ENCODE assay signal across 19 cellular contexts in genomic region chr10:75470901-75471300, GRCh38. TPM values are rescaled to one million over a fixed set of nuclear protein-coding genes. Genes with fewer than 3 reads are reported as not detected.
A peak's percentile ranks its signal among the peaks of the same experiment; 100 is the strongest.
DNase-seq lines count a peak whose midpoint lies in the region; ATAC-seq and TF ChIP-seq lines count a peak whose summit lies in the region.
"Had no signal": no experiment of that assay in that cellular context is flagged by ENCODE, and none has a peak within 500 bp of the region (broad histone marks: within the 10 kb centered on the region; RNA-seq: fewer than 3 reads in every experiment).

No MANE protein-coding gene starts in this region.

- no peak overlapping the region for H3K4me3 Mint-ChIP-seq in activated T-cell treated with anti-CD3 and anti-CD28 coated beads, Interleukin-2, amount 50 U/mL, for 4 hours
- H3K4me3 Mint-ChIP-seq in activated T-cell treated with anti-CD3 and anti-CD28 coated beads, Interleukin-2, amount 50 U/mL, for 72 hours = no peak overlapping the region
- H3K4me3 Mint-ChIP-seq: activated naive CD8-positive, alpha-beta T cell treated with anti-CD3 and anti-CD28 coated beads, Interleukin-2, amount 50 U/mL, for 24 hours; GM23338; naive thymus-derived CD4-positive, alpha-beta T cell had no signal

- H3K36me3 ChIP-seq in BJ (ENCODE audit: control insufficient read depth, insufficient read depth, low read length) (no peaks in the 10 kb centered on the region), GM23248 (ENCODE audit: low read depth) (no peaks in the 10 kb centered on the region)

- H3K9ac ChIP-seq in GM23248 = no peak overlapping the region

- DNase-seq in BJ (ENCODE audit: low read depth) (peak; percentile 56), GM23248 (peak; percentile 49), fibroblast of villous mesenchyme (ENCODE audit: low read depth) (peak; percentile 22), sciatic nerve (ENCODE audit: low spot score) (no peak), DMS 273 (lab: John Stamatoyannopoulos, UW; ENCODE audit: unreplicated experiment) (no peak)
- no peak for DNase-seq in activated T-cell treated with anti-CD3 and anti-CD28 coated beads, Interleukin-2, amount 50 U/mL, for 4 hours
- no peak for DNase-seq in activated T-cell treated with anti-CD3 and anti-CD28 coated beads, Interleukin-2, amount 50 U/mL, for 72 hours
- DNase-seq: activated CD4-positive, alpha-beta T cell treated with anti-CD3 and anti-CD28 coated beads for 4 hours; activated naive CD8-positive, alpha-beta T cell treated with anti-CD3 and anti-CD28 coated beads, Interleukin-2, amount 50 U/mL, for 24 hours; Calu3; naive thymus-derived CD4-positive, alpha-beta T cell; NCI-H446 treated with DMSO at 0.1 percent for 48 hours; trophoblast cell had no signal

- CTCF ChIA-PET in BJ (lab: Yijun Ruan, JAX) = interaction anchor here (0.6 kb wide), 1 partner anchor 1094 kb away, joined by 3 read pairs; no protein-coding TSS in a partner anchor

- intact Hi-C loops in sciatic nerve (cut with DNase I) = no loop called here

- H2AFZ ChIP-seq in GM23248 = no peak overlapping the region
- H2AFZ ChIP-seq: GM23338 had no signal

- ATAC-seq in sciatic nerve = peak; percentile 55
- no peak for ATAC-seq in activated T-cell treated with anti-CD3 and anti-CD28 coated beads, Interleukin-2, amount 50 U/mL, for 4 hours
- ATAC-seq in activated T-cell treated with anti-CD3 and anti-CD28 coated beads, Interleukin-2, amount 50 U/mL, for 72 hours (replicated peaks in 1 of 2) = no peak
- ATAC-seq: activated naive CD8-positive, alpha-beta T cell treated with anti-CD3 and anti-CD28 coated beads, Interleukin-2, amount 50 U/mL, for 24 hours; GM23338; naive thymus-derived CD4-positive, alpha-beta T cell; SK-N-SH treated with all-trans-retinoic acid at 6 μM for 48 hours had no signal

- no peak for TF ChIP-seq CTCF in BJ (IDR thresholded peaks at IDR 0.05; ENCODE audit: insufficient read depth, low read depth, low read length)
- TF ChIP-seq CTCF in fibroblast of villous mesenchyme (IDR thresholded peaks at IDR 0.05; ENCODE audit: insufficient read depth, low read depth, low read length) = no peak

- no peak overlapping the region for H3K4me2 ChIP-seq in GM23248 (ENCODE audit: unreplicated experiment)
- H3K4me2 ChIP-seq: GM23338 had no signal

- peaks cover 22% of the 10 kb centered on the region for H3F3A ChIP-seq in GM23248 (ENCODE audit: insufficient read depth)

- no peaks in the 10 kb centered on the region for H3K9me3 Mint-ChIP-seq in activated T-cell treated with anti-CD3 and anti-CD28 coated beads, Interleukin-2, amount 50 U/mL, for 4 hours
- H3K9me3 Mint-ChIP-seq in activated T-cell treated with anti-CD3 and anti-CD28 coated beads, Interleukin-2, amount 50 U/mL, for 72 hours = peaks cover 0 to 3% of the 10 kb centered on the region in 2 donors
- H3K9me3 Mint-ChIP-seq: GM23338 had no signal

- in situ Hi-C loops in GM23248 (cut with MboI) = no loop called here

- POLR2A ChIA-PET in BJ (lab: Charles Lee) = interaction anchor here (1.0 kb wide), 1 partner anchor 76 kb away, joined by 3 read pairs; no protein-coding TSS in a partner anchor

- no peaks in the 10 kb centered on the region for H4K20me1 ChIP-seq in GM23248 (ENCODE audit: insufficient read depth)

- no peak overlapping the region for H3K27ac ChIP-seq in GM23248
- H3K27ac ChIP-seq: C4-2B had no signal

- H3K27me3 Mint-ChIP-seq in activated T-cell treated with anti-CD3 and anti-CD28 coated beads, Interleukin-2, amount 50 U/mL, for 4 hours (ENCODE audit: low read depth) = peaks cover 11% of the 10 kb centered on the region
- H3K27me3 Mint-ChIP-seq in activated T-cell treated with anti-CD3 and anti-CD28 coated beads, Interleukin-2, amount 50 U/mL, for 72 hours (ENCODE audit: low read depth) = peaks cover 25% of the 10 kb centered on the region

- H3K4me3 ChIP-seq in BJ (ENCODE audit: low read depth, low read length) = no peak overlapping the region
- H3K4me3 ChIP-seq in GM23248 = no peak overlapping the region
- no peak overlapping the region for H3K4me3 ChIP-seq in fibroblast of villous mesenchyme (ENCODE audit: low read depth, low read length)
- H3K4me3 ChIP-seq: GM23338 had no signal

- 19 to 33% methylated on average over 4 of the region's 4 CpGs for WGBS in GM23248 (ENCODE audit: low coverage in 1 of 2, low lambda C conversion rate in 2 of 2, missing lambda C conversion rate in 2 of 2), 2 experiments

- H3K4me1 Mint-ChIP-seq in activated T-cell treated with anti-CD3 and anti-CD28 coated beads, Interleukin-2, amount 50 U/mL, for 4 hours (ENCODE audit: low read depth) = no peaks in the 10 kb centered on the region
- H3K4me1 Mint-ChIP-seq in activated T-cell treated with anti-CD3 and anti-CD28 coated beads, Interleukin-2, amount 50 U/mL, for 72 hours (ENCODE audit: low read depth) = no peaks in the 10 kb centered on the region
- H3K4me1 Mint-ChIP-seq: activated naive CD8-positive, alpha-beta T cell treated with anti-CD3 and anti-CD28 coated beads, Interleukin-2, amount 50 U/mL, for 24 hours had no signal

- no peaks in the 10 kb centered on the region for H3K36me3 Mint-ChIP-seq in activated T-cell treated with anti-CD3 and anti-CD28 coated beads, Interleukin-2, amount 50 U/mL, for 4 hours (ENCODE audit: insufficient read depth)
- no peaks in the 10 kb centered on the region for H3K36me3 Mint-ChIP-seq in activated T-cell treated with anti-CD3 and anti-CD28 coated beads, Interleukin-2, amount 50 U/mL, for 72 hours (ENCODE audit: insufficient read depth in 2 of 2)
- H3K36me3 Mint-ChIP-seq: naive thymus-derived CD4-positive, alpha-beta T cell had no signal

- no peak overlapping the region for H3K27ac Mint-ChIP-seq in activated T-cell treated with anti-CD3 and anti-CD28 coated beads, Interleukin-2, amount 50 U/mL, for 72 hours
- H3K27ac Mint-ChIP-seq: activated naive CD8-positive, alpha-beta T cell treated with anti-CD3 and anti-CD28 coated beads, Interleukin-2, amount 50 U/mL, for 24 hours; GM23338; naive thymus-derived CD4-positive, alpha-beta T cell had no signal

- no peaks in the 10 kb centered on the region for H3K9me3 ChIP-seq in GM23248 (ENCODE audit: low read depth)

- H3K27me3 ChIP-seq in BJ (ENCODE audit: control insufficient read depth, insufficient read depth, low read length) = no peaks in the 10 kb centered on the region
- H3K27me3 ChIP-seq in GM23248 (replicated peaks; ENCODE audit: insufficient read depth) = no peaks in the 10 kb centered on the region

- no peaks in the 10 kb centered on the region for H3K9me2 ChIP-seq in GM23248 (ENCODE audit: insufficient read depth)

- no peaks in the 10 kb centered on the region for H3K79me2 ChIP-seq in GM23248 (ENCODE audit: insufficient read depth)

- peaks cover 40% of the 10 kb centered on the region for H3K4me1 ChIP-seq in GM23248 (ENCODE audit: insufficient read depth)

RNA-seq across cellular contexts. Expression of gene LRMDA, which starts 39.5 kb away (rescaled TPM):
- polyA plus RNA-seq in BJ (2011; rRNA removed) (0.12 TPM in 1 of 2 replicates, not detected in the other), GM23248 (2016; fragmentation: Nextera tagmentation; extraction: Ambion mirVana) (2.1 and 2.6 TPM in 2 replicates)
- polyA minus RNA-seq in BJ (2011; rRNA and poly(A)+ RNA removed) = 0.05 and 0.47 TPM in 2 replicates
- total RNA-seq in GM23248 (2014; rRNA removed; shearing (Covaris generic)) = 0.13 TPM in 1 of 2 replicates, not detected in the other
- total RNA-seq in fibroblast of villous mesenchyme (under 0.01 and 0.64 TPM in 2 replicates), sciatic nerve (16.6 TPM)
- not detected for total RNA-seq in activated T-cell treated with anti-CD3 and anti-CD28 coated beads, Interleukin-2, amount 50 U/mL, for 4 hours
- total RNA-seq in activated T-cell treated with anti-CD3 and anti-CD28 coated beads, Interleukin-2, amount 50 U/mL, for 72 hours = not detected
- total RNA-seq: Daoy; OCI-LY7; T-helper 2 cell treated with Interferon-gamma antibody and Interleukin-4, amounts not matched to agents 100 ng/mL and 5 ng/mL, for 36 hours had no signal
- polyA plus RNA-seq: naive thymus-derived CD4-positive, alpha-beta T cell had no signal

Comparison
In these comparisons a context has a peak if more than half of its experiments do, and no peak if none do; other contexts are left out.
1. DNase-seq: peak in BJ (single experiment), GM23248 (single experiment) and fibroblast of villous mesenchyme (single experiment); none in sciatic nerve (single experiment), activated T-cell treated with anti-CD3 and anti-CD28 coated beads, Interleukin-2, amount 50 U/mL, for 4 hours (single experiment), DMS 273 (single experiment) and activated T-cell treated with anti-CD3 and anti-CD28 coated beads, Interleukin-2, amount 50 U/mL, for 72 hours (0 of 2).